Comparison of ENCODE assay signal across 16 cellular contexts in genomic region chr1:178940022-178940765, GRCh38.
DNase-seq lines count a peak whose midpoint lies in the region; ATAC-seq and TF ChIP-seq lines count a peak whose summit lies in the region.
"Had no signal": no experiment of that assay in that cellular context is flagged by ENCODE, and none has a peak within 500 bp of the region (broad histone marks: within the 10 kb centered on the region; RNA-seq: fewer than 3 reads in every experiment).

No MANE protein-coding gene starts in this region.

- no peaks in the 10 kb centered on the region for H3K27me3 ChIP-seq in right atrium auricular region
- H3K27me3 ChIP-seq in esophagus squamous epithelium, result no peaks in the 10 kb centered on the region
- H3K27me3 ChIP-seq in osteoblast (ENCODE audit: insufficient read depth, low read length), result no peaks in the 10 kb centered on the region
- H3K27me3 ChIP-seq in vagina, result no peaks in the 10 kb centered on the region
- H3K27me3 ChIP-seq: right lobe of liver had no signal

- no peak for TF ChIP-seq CTCF in right atrium auricular region (IDR thresholded peaks at IDR 0.05)
- TF ChIP-seq CTCF in esophagus squamous epithelium (IDR thresholded peaks at IDR 0.05), result no peak
- TF ChIP-seq CTCF in osteoblast (IDR thresholded peaks at IDR 0.05; ENCODE audit: extremely low read depth, low read depth, low read length), result no peak
- no peak for TF ChIP-seq CTCF in vagina (IDR thresholded peaks at IDR 0.05)

- no peaks in the 10 kb centered on the region for H3K9me3 ChIP-seq in right atrium auricular region
- H3K9me3 ChIP-seq in esophagus squamous epithelium, result no peaks in the 10 kb centered on the region
- no peaks in the 10 kb centered on the region for H3K9me3 ChIP-seq in osteoblast (ENCODE audit: low read depth, low read length)
- H3K9me3 ChIP-seq in vagina, result no peaks in the 10 kb centered on the region
- H3K9me3 ChIP-seq: lower lobe of right lung, right lobe of liver had no signal

- WGBS in esophagus squamous epithelium, 2 donors, result 67 to 70% methylated on average over 10 to 11 of the region's 11 CpGs

- DNase-seq in right atrium auricular region (ENCODE audit: low spot score) (peak; percentile 53), Right ventricle myocardium inferior (ENCODE audit: missing footprints) (no peak), esophagus squamous epithelium (lab: John Stamatoyannopoulos, UW) (no peak), osteoblast (ENCODE audit: insufficient read length, low spot score, missing footprints) (peak; percentile 78), vagina (ENCODE audit: extremely low spot score in 2 of 2) (peak in 1 of 2 donors; percentile 85), DMS153 (lab: John Stamatoyannopoulos, UW) (no peak), NCI-H187 (lab: John Stamatoyannopoulos, UW) (no peak)
- DNase-seq: activated CD4-positive, alpha-beta T cell treated with anti-CD3 and anti-CD28 coated beads, Interleukin-2, amount 50 U/mL, for 4 hours; activated naive CD8-positive, alpha-beta T cell treated with anti-CD3 and anti-CD28 coated beads, Interleukin-2, amount 50 U/mL, for 24 hours; activated T-cell treated with anti-CD3 and anti-CD28 coated beads, Interleukin-2, amount 50 U/mL, for 72 hours; lower lobe of right lung; NCI-H1694 treated with DMSO at 0.1 percent for 48 hours; right lobe of liver; stimulated activated CD4-positive, alpha-beta T cell treated with anti-CD3 and anti-CD28 coated beads, Interleukin-4, amount 100 ng/mL, for 1 hour had no signal

- H3K4me3 ChIP-seq in right atrium auricular region, result no peak overlapping the region
- no peak overlapping the region for H3K4me3 ChIP-seq in esophagus squamous epithelium
- no peak overlapping the region for H3K4me3 ChIP-seq in osteoblast (ENCODE audit: insufficient read depth, low read length)
- H3K4me3 ChIP-seq in vagina, result no peak overlapping the region
- H3K4me3 ChIP-seq: lower lobe of right lung, right lobe of liver had no signal

- TF ChIP-seq POLR2A in esophagus squamous epithelium (IDR thresholded peaks at IDR 0.05), result no peak
- TF ChIP-seq POLR2A in vagina (IDR thresholded peaks at IDR 0.05), result no peak

- intact Hi-C loops in Right ventricle myocardium inferior (cut with DNase I), result no loop called here
- intact Hi-C loops in esophagus squamous epithelium (cut with DNase I), result no loop called here
- intact Hi-C loops in vagina (cut with DNase I), result no loop called here

- no peak overlapping the region for H2AFZ ChIP-seq in osteoblast (ENCODE audit: low read length)

- no peaks in the 10 kb centered on the region for H4K20me1 ChIP-seq in osteoblast (ENCODE audit: insufficient read depth, low read length)

- H3K4me2 ChIP-seq in osteoblast (ENCODE audit: insufficient read depth, low read length), result no peak overlapping the region

- H3K27ac ChIP-seq in right atrium auricular region (peak overlapping the region; percentile 79 to 81), esophagus squamous epithelium (peak overlapping the region; percentile 69 to 92 (median 86)), osteoblast (ENCODE audit: low read depth, low read length) (no peak overlapping the region), vagina (peak overlapping the region; percentile 83)
- H3K27ac ChIP-seq: lower lobe of right lung, right lobe of liver had no signal

- H3K79me2 ChIP-seq in osteoblast (ENCODE audit: insufficient read depth, low read length), result no peaks in the 10 kb centered on the region

- ATAC-seq in Right ventricle myocardium inferior (no peak), HG02973 (IDR thresholded peaks at IDR 0.05; ENCODE audit: unreplicated experiment) (no peak)
- ATAC-seq: activated naive CD8-positive, alpha-beta T cell treated with anti-CD3 and anti-CD28 coated beads, Interleukin-2, amount 50 U/mL, for 24 hours; activated T-cell treated with anti-CD3 and anti-CD28 coated beads, Interleukin-2, amount 50 U/mL, for 72 hours; CD8-positive, alpha-beta T cell; lower lobe of right lung had no signal

- no peaks in the 10 kb centered on the region for H3K36me3 ChIP-seq in right atrium auricular region
- H3K36me3 ChIP-seq in esophagus squamous epithelium, result no peaks in the 10 kb centered on the region
- H3K36me3 ChIP-seq in osteoblast (ENCODE audit: insufficient read depth, low read length), result no peaks in the 10 kb centered on the region
- no peaks in the 10 kb centered on the region for H3K36me3 ChIP-seq in vagina
- H3K36me3 ChIP-seq: lower lobe of right lung, right lobe of liver had no signal

- H3K4me1 ChIP-seq in right atrium auricular region, result peaks cover 0 to 44% of the 10 kb centered on the region in 2 donors
- H3K4me1 ChIP-seq in esophagus squamous epithelium, result peaks cover 5 to 53% (median 29%) of the 10 kb centered on the region in 3 donors
- H3K4me1 ChIP-seq in osteoblast (ENCODE audit: insufficient read depth, low read length), result peaks cover 16% of the 10 kb centered on the region
- H3K4me1 ChIP-seq in vagina, result peaks cover 27% of the 10 kb centered on the region
- H3K4me1 ChIP-seq: lower lobe of right lung, right lobe of liver had no signal

Comparison
In these comparisons a context has a peak if more than half of its experiments do, and no peak if none do; other contexts are left out.
1. DNase-seq: peak in right atrium auricular region (single experiment) and osteoblast (single experiment); none in Right ventricle myocardium inferior (single experiment), esophagus squamous epithelium (single experiment), DMS153 (single experiment) and NCI-H187 (0 of 2).